Comparison of ENCODE assay signal across 10 cellular contexts in genomic region chr19:14135355-14135754, GRCh38. TPM values are rescaled to one million over a fixed set of nuclear protein-coding genes. Genes with fewer than 3 reads are reported as not detected.
A peak's percentile ranks its signal among the peaks of the same experiment; 100 is the strongest.
DNase-seq lines count a peak whose midpoint lies in the region; ATAC-seq and TF ChIP-seq lines count a peak whose summit lies in the region.
"Had no signal": no experiment of that assay in that cellular context is flagged by ENCODE, and none has a peak within 500 bp of the region (broad histone marks: within the 10 kb centered on the region; RNA-seq: fewer than 3 reads in every experiment).

No MANE protein-coding gene starts in this region.

- H3K36me3 ChIP-seq in DOHH2 (ENCODE audit: control insufficient read depth, low read length) (peaks cover 41% of the 10 kb centered on the region), MM.1S (replicated peaks; ENCODE audit: insufficient read depth, low read length) (no peaks in the 10 kb centered on the region), neural progenitor cell (no peaks in the 10 kb centered on the region), aorta (ENCODE audit: control insufficient read depth in 1 of 2, insufficient read depth in 2 of 2, low read length in 1 of 2) (no peaks in the 10 kb centered on the region)
- H3K36me3 ChIP-seq: ovary had no signal

- H2AFZ ChIP-seq in MM.1S (ENCODE audit: low read length) (no peak overlapping the region), neural progenitor cell (replicated peaks) (no peak overlapping the region)

- H3K27me3 ChIP-seq in DOHH2 (ENCODE audit: control insufficient read depth, low read length): no peaks in the 10 kb centered on the region
- H3K27me3 ChIP-seq in MM.1S (replicated peaks; ENCODE audit: insufficient read depth, low read length): no peaks in the 10 kb centered on the region
- no peaks in the 10 kb centered on the region for H3K27me3 ChIP-seq in neural progenitor cell
- no peaks in the 10 kb centered on the region for H3K27me3 ChIP-seq in aorta (ENCODE audit: control insufficient read depth in 1 of 2, insufficient read depth in 2 of 2, low read length in 1 of 2)
- H3K27me3 ChIP-seq: ovary had no signal

- H3K4me3 Mint-ChIP-seq in dendritic cell treated with granulocyte-macrophage colony-stimulating factor and Interleukin-4, amounts not matched to agents 40 ng/mL and 50 ng/mL, for 4 days: peak overlapping the region; percentile 86
- H3K4me3 Mint-ChIP-seq in neural progenitor cell: peak overlapping the region; percentile 94

- peak overlapping the region; percentile 91 for H3K4me2 ChIP-seq in DOHH2 (ENCODE audit: low read length)
- peak overlapping the region; percentile 67 for H3K4me2 ChIP-seq in MM.1S (ENCODE audit: low read depth, low read length)
- H3K4me2 ChIP-seq in neural progenitor cell: peak overlapping the region; percentile 86

- H3F3A ChIP-seq in DOHH2 (ENCODE audit: control insufficient read depth, insufficient read depth) (0 out of 2 replicates have a peak, but pooled peaks cover 3% of the 10 kb centered on the region), MM.1S (ENCODE audit: insufficient read depth, low read length) (peaks cover 13% of the 10 kb centered on the region; the same call in 1 of the 2 replicates), neural progenitor cell (ENCODE audit: low read depth) (peaks cover 39% of the 10 kb centered on the region)

- ATAC-seq in aorta (ENCODE audit: low FRiP score): no peak

- peaks cover 11% of the 10 kb centered on the region for H4K20me1 ChIP-seq in DOHH2 (ENCODE audit: control insufficient read depth, insufficient read depth, low read depth, low read length)
- H4K20me1 ChIP-seq in MM.1S (ENCODE audit: insufficient read depth, low read length): no peaks in the 10 kb centered on the region
- peaks cover 26% of the 10 kb centered on the region for H4K20me1 ChIP-seq in neural progenitor cell (ENCODE audit: low read depth)

- H3K27ac Mint-ChIP-seq in dendritic cell treated with granulocyte-macrophage colony-stimulating factor and Interleukin-4, amounts not matched to agents 40 ng/mL and 50 ng/mL, for 4 days: peak overlapping the region; percentile 88
- H3K27ac Mint-ChIP-seq in neural progenitor cell: peak overlapping the region; percentile 93

- H3K9me3 ChIP-seq in DOHH2 (ENCODE audit: control insufficient read depth, insufficient read depth, low read length) (no peaks in the 10 kb centered on the region), MM.1S (replicated peaks; ENCODE audit: insufficient read depth, low read length) (no peaks in the 10 kb centered on the region), neural progenitor cell (ENCODE audit: low read depth) (no peaks in the 10 kb centered on the region), aorta (ENCODE audit: control insufficient read depth, low read length) (no peaks in the 10 kb centered on the region)
- H3K9me3 ChIP-seq: ovary had no signal

- H3K27me3 Mint-ChIP-seq in dendritic cell treated with granulocyte-macrophage colony-stimulating factor and Interleukin-4, amounts not matched to agents 40 ng/mL and 50 ng/mL, for 4 days: no peaks in the 10 kb centered on the region
- H3K27me3 Mint-ChIP-seq in neural progenitor cell (ENCODE audit: insufficient read depth, low read depth): peaks cover 5% of the 10 kb centered on the region

- no peaks in the 10 kb centered on the region for H3K9me3 Mint-ChIP-seq in dendritic cell treated with granulocyte-macrophage colony-stimulating factor and Interleukin-4, amounts not matched to agents 40 ng/mL and 50 ng/mL, for 4 days
- H3K9me3 Mint-ChIP-seq in neural progenitor cell: no peaks in the 10 kb centered on the region

- H3K36me3 Mint-ChIP-seq in dendritic cell treated with granulocyte-macrophage colony-stimulating factor and Interleukin-4, amounts not matched to agents 40 ng/mL and 50 ng/mL, for 4 days (ENCODE audit: low read depth): peaks cover 10% of the 10 kb centered on the region
- H3K36me3 Mint-ChIP-seq in neural progenitor cell: peaks cover 7% of the 10 kb centered on the region

- TF ChIP-seq CTCF in DOHH2 (IDR thresholded peaks at IDR 0.05; ENCODE audit: low read depth, low read length, poor library complexity, severe bottlenecking) (no peak), MM.1S (IDR thresholded peaks at IDR 0.05; ENCODE audit: low read length) (no peak), neural progenitor cell (IDR thresholded peaks at IDR 0.05) (no peak)

- intact Hi-C loops in dendritic cell treated with granulocyte-macrophage colony-stimulating factor and Interleukin-4, amounts not matched to agents 40 ng/mL and 50 ng/mL, for 4 days (cut with micrococcal nuclease): no loop called here
- intact Hi-C loops in aorta (cut with DNase I): loop anchor here (5.0 kb wide), 2 partner anchors 53 to 58 kb away; no protein-coding TSS in a partner anchor

- WGBS in aorta, 2 donors: 38 to 46% methylated on average over 6 of the region's 6 CpGs

- H3K9me2 ChIP-seq in DOHH2 (replicated peaks; ENCODE audit: control insufficient read depth, low read length) (no peaks in the 10 kb centered on the region), MM.1S (replicated peaks; ENCODE audit: insufficient read depth, low read length) (no peaks in the 10 kb centered on the region)

- H3K4me1 ChIP-seq in DOHH2 (ENCODE audit: control insufficient read depth, low read length) (peaks cover 27% of the 10 kb centered on the region), MM.1S (ENCODE audit: low read length) (peaks cover 5% of the 10 kb centered on the region), neural progenitor cell (peaks cover 22% of the 10 kb centered on the region), aorta (ENCODE audit: control insufficient read depth in 1 of 2, insufficient read depth in 2 of 2, low read length in 2 of 2) (no peaks in the 10 kb centered on the region)

- H3K9ac ChIP-seq in MM.1S (ENCODE audit: low read length) (peak overlapping the region; percentile 83; the same call in 1 of the 2 replicates), neural progenitor cell (peak overlapping the region; percentile 9)

- no peak for DNase-seq in MM.1S
- no peak for DNase-seq in neural progenitor cell (ENCODE audit: low spot score)
- no peak for DNase-seq in SHP77 treated with DMSO at 0.1 percent for 48 hours (lab: John Stamatoyannopoulos, UW)
- no peak for DNase-seq in activated effector memory CD4-positive, alpha-beta T cell treated with Interleukin-2 at 50 U/mL for 16 hours
- DNase-seq in D341Med (ENCODE audit: low spot score): no peak
- no peak for DNase-seq in aorta
- DNase-seq: stimulated activated naive CD4-positive, alpha-beta T cell treated with Interleukin-2 at 50 U/mL for 16 hours had no signal

- peaks cover 34% of the 10 kb centered on the region for H3K4me1 Mint-ChIP-seq in dendritic cell treated with granulocyte-macrophage colony-stimulating factor and Interleukin-4, amounts not matched to agents 40 ng/mL and 50 ng/mL, for 4 days (ENCODE audit: low read depth)
- H3K4me1 Mint-ChIP-seq in neural progenitor cell: peaks cover 34% of the 10 kb centered on the region

- H3K27ac ChIP-seq in DOHH2 (ENCODE audit: low read depth, low read length) (peak overlapping the region; percentile 60), MM.1S (ENCODE audit: low read length) (no peak overlapping the region), neural progenitor cell (no peak overlapping the region), aorta (ENCODE audit: low read depth in 1 of 2, low read length in 2 of 2) (no peak overlapping the region)
- H3K27ac ChIP-seq: ovary had no signal

- H3K4me3 ChIP-seq in DOHH2 (ENCODE audit: low read length) (peak overlapping the region; percentile 94), MM.1S (ENCODE audit: low read length) (peak overlapping the region; percentile 99), neural progenitor cell (peak overlapping the region; percentile 75), aorta (ENCODE audit: low read length in 2 of 2) (no peak overlapping the region)

- H3K79me2 ChIP-seq in DOHH2 (ENCODE audit: control insufficient read depth, low read length): peaks cover 64% of the 10 kb centered on the region
- peaks cover 42% of the 10 kb centered on the region for H3K79me2 ChIP-seq in MM.1S (ENCODE audit: low read length)
- H3K79me2 ChIP-seq in neural progenitor cell (ENCODE audit: low read depth): peaks cover 40% of the 10 kb centered on the region

RNA-seq across cellular contexts. Expression of gene ASF1B, which starts 1.0 kb away (rescaled TPM):
- total RNA-seq in neural progenitor cell (ENCODE audit: low replicate concordance) (16.4 and 38.8 TPM in 2 replicates), aorta (1 to 10 TPM; 1.4 to 2.0 TPM)
- 1 to 10 TPM in 1 of 2 donors, under 1 TPM in 1; 0.49 to 1.3 TPM for polyA plus RNA-seq in aorta

RNA-seq across cellular contexts. Expression of gene PRKACA, which starts 17.8 kb away (rescaled TPM):
- total RNA-seq in neural progenitor cell (ENCODE audit: low replicate concordance) (22.2 and 31.8 TPM in 2 replicates), aorta (100 to 1,000 TPM; 123 to 125 TPM)
- 10 to 100 TPM; 53.7 to 56.3 TPM for polyA plus RNA-seq in aorta

RNA-seq across cellular contexts. Expression of gene SAMD1, which starts 44.8 kb away (rescaled TPM):
- total RNA-seq in neural progenitor cell (ENCODE audit: low replicate concordance): 22.1 and 53.0 TPM in 2 replicates
- total RNA-seq in aorta: 10 to 100 TPM; 28.1 to 32.9 TPM
- 10 to 100 TPM; 27.4 to 28.4 TPM for polyA plus RNA-seq in aorta

RNA-seq across cellular contexts. Expression of gene C19orf67, which starts 49.8 kb away (rescaled TPM):
- total RNA-seq in neural progenitor cell (ENCODE audit: low replicate concordance) (not detected in 2 replicates), aorta (not detected)
- polyA plus RNA-seq in aorta: not detected
- total RNA-seq: ovary had no signal

Comparison
In these comparisons a context has a peak if more than half of its experiments do, and no peak if none do; other contexts are left out.
1. H3K4me3 ChIP-seq: peak in DOHH2 (single experiment), MM.1S (single experiment) and neural progenitor cell (single experiment); none in aorta (0 of 2).
2. Peak in every context shown above with its lines, with median percentiles within 50 percentile points of each other: H3K4me2 ChIP-seq.